Comparison of ENCODE assay signal across 10 cellular contexts in the genomic region with DNA sequence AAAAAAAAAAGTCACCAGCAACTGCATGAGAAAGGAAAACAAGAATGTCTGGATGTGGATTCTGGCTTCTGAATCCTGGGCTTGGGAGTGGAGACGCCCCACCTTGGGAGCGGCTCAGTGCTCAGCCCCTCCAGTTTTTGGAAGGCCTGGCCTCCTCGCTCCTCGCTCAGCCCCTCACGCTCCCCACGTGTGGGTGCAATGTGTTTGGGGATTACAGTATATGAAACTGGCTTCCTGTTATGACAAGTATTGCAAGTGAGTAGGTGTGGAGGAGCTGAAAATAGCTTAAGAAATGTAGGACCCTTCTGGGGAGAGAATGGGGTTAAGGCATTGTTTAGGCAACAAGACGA.
DNase-seq lines count a peak whose midpoint lies in the region; ATAC-seq and TF ChIP-seq lines count a peak whose summit lies in the region.
"Had no signal": no experiment of that assay in that cellular context is flagged by ENCODE, and none has a peak within 500 bp of the region (broad histone marks: within the 10 kb centered on the region; RNA-seq: fewer than 3 reads in every experiment).

No MANE protein-coding gene starts in this region.

- peaks cover 10% of the 10 kb centered on the region for H3K36me3 Mint-ChIP-seq in CD4-positive, CD25-positive, alpha-beta regulatory T cell
- H3K36me3 Mint-ChIP-seq in osteocyte (ENCODE audit: unreplicated experiment): no peaks in the 10 kb centered on the region
- H3K36me3 Mint-ChIP-seq: memory B cell had no signal

- peak overlapping the region; percentile 82 for H3K27ac ChIP-seq in CD4-positive, CD25-positive, alpha-beta regulatory T cell (ENCODE audit: insufficient read depth, low read length, poor library complexity, severe bottlenecking)
- H3K27ac ChIP-seq in brain microvascular endothelial cell: no peak overlapping the region

- in situ Hi-C loops in brain microvascular endothelial cell (cut with HindIII; ENCODE audit: low pct_ligation_motif_present, low sequenced_read_pairs): no loop called here

- peak overlapping the region; percentile 95 to 99 (median 98) for H3K27ac Mint-ChIP-seq in CD4-positive, CD25-positive, alpha-beta regulatory T cell
- peak overlapping the region; percentile 64 for H3K27ac Mint-ChIP-seq in osteocyte (ENCODE audit: unreplicated experiment)
- H3K27ac Mint-ChIP-seq: memory B cell had no signal

- H3K27me3 Mint-ChIP-seq in CD4-positive, CD25-positive, alpha-beta regulatory T cell: no peaks in the 10 kb centered on the region
- no peaks in the 10 kb centered on the region for H3K27me3 Mint-ChIP-seq in osteocyte (ENCODE audit: unreplicated experiment)
- H3K27me3 Mint-ChIP-seq: memory B cell had no signal

- no peaks in the 10 kb centered on the region for H3K9me3 ChIP-seq in CD4-positive, CD25-positive, alpha-beta regulatory T cell (ENCODE audit: control insufficient read depth in 2 of 2, low read length in 2 of 2)

- H3K4me3 Mint-ChIP-seq in CD4-positive, CD25-positive, alpha-beta regulatory T cell: peak overlapping the region; percentile 16 to 80 (median 63)
- H3K4me3 Mint-ChIP-seq in osteocyte (ENCODE audit: unreplicated experiment): no peak overlapping the region
- H3K4me3 Mint-ChIP-seq: memory B cell had no signal

- no peaks in the 10 kb centered on the region for H3K27me3 ChIP-seq in CD4-positive, CD25-positive, alpha-beta regulatory T cell (ENCODE audit: control insufficient read depth, insufficient read depth, low read length)
- H3K27me3 ChIP-seq in brain microvascular endothelial cell (replicated peaks): no peaks in the 10 kb centered on the region

- H3K4me3 ChIP-seq in CD4-positive, CD25-positive, alpha-beta regulatory T cell (ENCODE audit: low read depth, low read length): peak overlapping the region; percentile 69
- H3K4me3 ChIP-seq in brain microvascular endothelial cell (ENCODE audit: low read depth, low read length): no peak overlapping the region

- H3K4me1 Mint-ChIP-seq in CD4-positive, CD25-positive, alpha-beta regulatory T cell: peaks cover 41 to 86% (median 61%) of the 10 kb centered on the region in 4 donors
- peaks cover 28% of the 10 kb centered on the region for H3K4me1 Mint-ChIP-seq in osteocyte (ENCODE audit: unreplicated experiment)

- H3K9me3 Mint-ChIP-seq in CD4-positive, CD25-positive, alpha-beta regulatory T cell: no peaks in the 10 kb centered on the region
- H3K9me3 Mint-ChIP-seq in osteocyte (ENCODE audit: unreplicated experiment): no peaks in the 10 kb centered on the region
- H3K9me3 Mint-ChIP-seq: memory B cell had no signal

- peaks cover 5% of the 10 kb centered on the region for H3K36me3 ChIP-seq in CD4-positive, CD25-positive, alpha-beta regulatory T cell (ENCODE audit: control insufficient read depth, insufficient read depth, low read length)
- H3K36me3 ChIP-seq in brain microvascular endothelial cell (replicated peaks): no peaks in the 10 kb centered on the region

- H3K4me1 ChIP-seq in CD4-positive, CD25-positive, alpha-beta regulatory T cell (ENCODE audit: control insufficient read depth, insufficient read depth, low read length, poor library complexity, severe bottlenecking): peaks cover 77% of the 10 kb centered on the region

- no peak for TF ChIP-seq CTCF in osteocyte (IDR thresholded peaks at IDR 0.05)
- no peak for TF ChIP-seq CTCF in brain microvascular endothelial cell (IDR thresholded peaks at IDR 0.05; ENCODE audit: low read depth, low read length, missing control alignments)

- ATAC-seq in CD4-positive, CD25-positive, alpha-beta regulatory T cell (ENCODE audit: low read depth in 2 of 2): peak; percentile 28 to 48
- ATAC-seq in HG02642 (IDR thresholded peaks at IDR 0.05; ENCODE audit: poor library complexity, unreplicated experiment): peak; percentile 40
- ATAC-seq: PC-3 had no signal

- peak in 2 of 3 donors; percentile 39 to 82 for DNase-seq in CD4-positive, CD25-positive, alpha-beta regulatory T cell
- DNase-seq in activated T-cell treated with anti-CD3 and anti-CD28 coated beads for 48 hours (ENCODE audit: low read depth): peak; percentile 76
- peak; percentile 48 for DNase-seq in osteocyte (ENCODE audit: extremely low spot score, unreplicated experiment)
- DNase-seq in retina: no peak
- no peak for DNase-seq in NCI-H510A (lab: John Stamatoyannopoulos, UW)
- no peak for DNase-seq in brain microvascular endothelial cell
- DNase-seq in NCI-H1105 (lab: John Stamatoyannopoulos, UW): no peak
- DNase-seq: PC-3 had no signal

Comparison
In these comparisons a context has a peak if more than half of its experiments do, and no peak if none do; other contexts are left out.
1. DNase-seq: peak in CD4-positive, CD25-positive, alpha-beta regulatory T cell (2 of 3), activated T-cell treated with anti-CD3 and anti-CD28 coated beads for 48 hours (single experiment) and osteocyte (single experiment); none in retina (single experiment), NCI-H510A (single experiment), brain microvascular endothelial cell (single experiment) and NCI-H1105 (single experiment).